In the genomic region with DNA sequence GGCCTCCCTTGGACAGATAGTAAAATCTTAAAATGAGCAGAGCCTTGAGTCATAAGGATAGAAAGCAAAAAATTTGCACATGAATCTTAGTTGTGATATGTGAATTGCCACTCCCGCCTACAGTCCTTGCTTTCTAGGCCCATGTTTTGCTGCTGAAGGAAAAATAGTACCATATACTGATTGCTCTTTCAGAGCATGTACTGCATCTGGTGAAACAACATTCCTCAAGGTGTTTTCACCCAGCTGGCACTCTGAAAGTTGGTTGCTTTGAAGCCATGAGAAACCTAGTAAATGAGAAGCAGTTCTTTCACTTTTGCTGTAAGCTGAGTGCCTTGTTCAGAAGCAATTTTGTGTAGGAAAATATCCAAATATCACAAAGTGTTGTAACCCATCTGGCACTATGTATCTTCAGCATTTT, we compare ENCODE assay signal across 9 cellular contexts. TPM values are rescaled to one million over a fixed set of nuclear protein-coding genes. Genes with fewer than 3 reads are reported as not detected.
A peak's percentile ranks its signal among the peaks of the same experiment; 100 is the strongest.
DNase-seq lines count a peak whose midpoint lies in the region; ATAC-seq lines count a peak whose summit lies in the region.
"Had no signal": no experiment of that assay in that cellular context is flagged by ENCODE, and none has a peak within 500 bp of the region (broad histone marks: within the 10 kb centered on the region; RNA-seq: fewer than 3 reads in every experiment).

No MANE protein-coding gene starts in this region.

- intact Hi-C loops in sciatic nerve (cut with DNase I), result no loop called here

- no peak for DNase-seq in activated CD4-positive, CD25-positive, alpha-beta regulatory T cell treated with anti-CD3 and anti-CD28 coated beads, Interleukin-2, amount 50 U/mL, for 72 hours
- DNase-seq in T-helper 17 cell (no peak), sciatic nerve (ENCODE audit: low spot score) (no peak), DMS114 treated with DMSO at 0.1 percent for 48 hours (lab: John Stamatoyannopoulos, UW; ENCODE audit: unreplicated experiment) (no peak), NCI-H2196 treated with DMSO at 0.1 percent for 48 hours (lab: John Stamatoyannopoulos, UW; ENCODE audit: unreplicated experiment) (no peak), NCI-H146 treated with DMSO at 0.1 percent for 48 hours (lab: John Stamatoyannopoulos, UW; ENCODE audit: unreplicated experiment) (no peak)
- DNase-seq: activated CD8-positive, alpha-beta memory T cell treated with anti-CD3 and anti-CD28 coated beads for 24 hours had no signal

- no peak overlapping the region for H3K4me3 Mint-ChIP-seq in T-helper 17 cell

- peaks cover 8% of the 10 kb centered on the region for H3K36me3 Mint-ChIP-seq in T-helper 17 cell (ENCODE audit: low read depth)

- ATAC-seq in activated CD4-positive, CD25-positive, alpha-beta regulatory T cell treated with anti-CD3 and anti-CD28 coated beads, Interleukin-2, amount 50 U/mL, for 24 hours, result peak; percentile 63 to 76
- peak; percentile 64 for ATAC-seq in HG02623 (IDR thresholded peaks at IDR 0.05; ENCODE audit: unreplicated experiment)
- no peak for ATAC-seq in T-helper 17 cell
- ATAC-seq in sciatic nerve, result peak; percentile 67

- H3K4me1 Mint-ChIP-seq in T-helper 17 cell, result peaks cover 33% of the 10 kb centered on the region

- no peaks in the 10 kb centered on the region for H3K27me3 Mint-ChIP-seq in T-helper 17 cell

- H3K27ac Mint-ChIP-seq in T-helper 17 cell, result peak overlapping the region; percentile 51

- H3K9me3 ChIP-seq in T-helper 17 cell (ENCODE audit: control insufficient read depth, low read length, poor library complexity, severe bottlenecking), result no peaks in the 10 kb centered on the region

RNA-seq across cellular contexts. Expression of a gene that starts 10.3 kb away (rescaled TPM):
- total RNA-seq in T-helper 17 cell, result 10 to 100 TPM; 18.2 to 20.1 TPM
- total RNA-seq in sciatic nerve, result 14.9 TPM

RNA-seq across cellular contexts. Expression of a gene that starts 23.4 kb away (rescaled TPM):
- total RNA-seq in T-helper 17 cell (1 to 10 TPM; 5.7 to 9.2 TPM), sciatic nerve (4.3 TPM)

RNA-seq across cellular contexts. Expression of a gene that starts 27.6 kb away (rescaled TPM):
- total RNA-seq in T-helper 17 cell (1 to 10 TPM; 5.9 to 7.7 TPM), sciatic nerve (4.4 TPM)

RNA-seq across cellular contexts. Expression of a gene that starts 51.3 kb away (rescaled TPM):
- total RNA-seq in T-helper 17 cell, result 10 to 100 TPM; 14.2 to 15.2 TPM
- 56.4 TPM for total RNA-seq in sciatic nerve
